12 cellular contexts compared by ENCODE assay signal in the genomic region with DNA sequence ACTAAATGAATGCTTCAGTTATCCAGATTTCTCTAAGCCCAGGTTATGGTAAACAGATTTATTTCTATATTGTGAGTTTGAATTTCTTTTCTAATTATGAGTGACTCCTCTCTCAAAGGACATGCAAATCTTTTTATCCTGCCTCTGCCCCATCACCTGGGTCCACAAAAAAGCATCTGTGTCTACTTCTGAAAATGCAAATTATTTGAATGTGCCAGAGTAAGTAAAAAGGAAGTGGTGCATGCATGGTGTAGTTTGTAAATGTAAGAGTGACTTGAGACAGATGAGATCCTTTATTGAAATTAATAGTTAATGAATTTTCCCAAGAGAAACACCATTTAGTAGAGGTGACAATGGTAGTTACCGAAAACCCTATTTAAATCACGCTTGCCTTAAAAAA.
DNase-seq lines count a peak whose midpoint lies in the region; ATAC-seq and FAIRE-seq lines count a peak whose summit lies in the region.
"Had no signal": no experiment of that assay in that cellular context is flagged by ENCODE, and none has a peak within 500 bp of the region (broad histone marks: within the 10 kb centered on the region; RNA-seq: fewer than 3 reads in every experiment).

No MANE protein-coding gene starts in this region.

- peak; percentile 55 for ATAC-seq in GM18499 (IDR thresholded peaks at IDR 0.05; ENCODE audit: insufficient read depth, unreplicated experiment)
- ATAC-seq in GM21360 (IDR thresholded peaks at IDR 0.05; ENCODE audit: unreplicated experiment), result peak; percentile 60
- peak; percentile 58 for ATAC-seq in HG03039 (IDR thresholded peaks at IDR 0.05; ENCODE audit: unreplicated experiment)
- ATAC-seq: naive thymus-derived CD4-positive, alpha-beta T cell had no signal

- no peak for FAIRE-seq in HTR-8/SVneo (lab: Jason Lieb, UNC)

- peak; percentile 89 to 94 for DNase-seq in NCI-H526 (lab: John Stamatoyannopoulos, UW)
- DNase-seq in NCI-H128 (lab: John Stamatoyannopoulos, UW; ENCODE audit: unreplicated experiment), result no peak
- DNase-seq in effector CD4-positive, alpha-beta T cell, result no peak
- no peak for DNase-seq in HTR-8/SVneo (ENCODE audit: insufficient read length, low spot score)
- DNase-seq in activated naive CD4-positive, alpha-beta T cell treated with Interleukin-2 at 50 U/mL for 16 hours, result no peak
- DNase-seq: BE2C; naive thymus-derived CD4-positive, alpha-beta T cell; NCI-H1930; Right ventricle myocardium superior had no signal

Comparison
In these comparisons a context has a peak if more than half of its experiments do, and no peak if none do; other contexts are left out.
1. DNase-seq: peak in NCI-H526 (2 of 2); none in NCI-H128 (single experiment), effector CD4-positive, alpha-beta T cell (single experiment), HTR-8/SVneo (single experiment) and activated naive CD4-positive, alpha-beta T cell treated with Interleukin-2 at 50 U/mL for 16 hours (single experiment).
2. Peak in every context shown above with its lines, with median percentiles within 50 percentile points of each other: ATAC-seq.